8 cellular contexts compared by ENCODE assay signal in the genomic region with DNA sequence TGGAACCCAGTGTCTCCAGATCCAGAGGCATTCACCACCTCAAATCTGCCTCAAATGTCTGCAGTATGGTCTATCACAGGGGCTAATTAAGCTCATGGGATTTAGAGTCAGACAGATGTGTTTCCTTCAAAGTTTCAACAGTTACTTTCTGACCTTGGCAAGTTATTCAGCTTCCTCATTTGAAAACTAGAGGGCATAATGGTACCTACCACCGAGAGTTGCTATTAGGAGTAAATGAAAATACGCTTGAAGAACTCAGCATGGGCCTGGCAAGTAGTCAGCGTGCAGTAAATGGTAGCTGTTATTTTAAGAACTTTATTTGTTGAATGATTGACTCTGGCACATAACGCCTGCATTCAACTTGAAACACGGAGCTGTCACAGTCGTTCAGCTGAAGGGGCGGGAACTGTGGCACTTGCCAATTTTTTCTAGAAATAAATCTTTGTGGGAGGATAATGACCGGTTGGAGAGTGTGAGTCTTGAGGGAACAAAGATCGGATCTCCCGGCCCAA. TPM values are rescaled to one million over a fixed set of nuclear protein-coding genes. Genes with fewer than 3 reads are reported as not detected.
A peak's percentile ranks its signal among the peaks of the same experiment; 100 is the strongest.
DNase-seq lines count a peak whose midpoint lies in the region; ATAC-seq and TF ChIP-seq lines count a peak whose summit lies in the region.

No MANE protein-coding gene starts in this region.

- no peak for TF ChIP-seq CTCF in RWPE1 (conservative IDR thresholded peaks at IDR 0.05; ENCODE audit: low read depth)
- TF ChIP-seq CTCF in endothelial cell (IDR thresholded peaks at IDR 0.05; ENCODE audit: unreplicated experiment) = no peak

- intact Hi-C loops in naive thymus-derived CD4-positive, alpha-beta T cell (cut with micrococcal nuclease) = loop anchor here in 1 of 2 donors (1.0 to 10.0 kb wide), 6 partner anchors 20 to 355 kb away; partner anchors contain the start of genes PPIE and PPT1

- no peaks in the 10 kb centered on the region for H3K9me3 Mint-ChIP-seq in endothelial cell (ENCODE audit: unreplicated experiment)
- peaks cover 0 to 2% (median 0%) of the 10 kb centered on the region in 11 donors for H3K9me3 Mint-ChIP-seq in naive thymus-derived CD4-positive, alpha-beta T cell

- peaks cover 0 to 8% (median 0%) of the 10 kb centered on the region in 3 experiments for H3K36me3 ChIP-seq in naive thymus-derived CD4-positive, alpha-beta T cell (ENCODE audit: control insufficient read depth in 2 of 3, insufficient read depth in 3 of 3, low read length in 3 of 3)

- peak overlapping the region; percentile 99 for H3K27ac ChIP-seq in RWPE1
- H3K27ac ChIP-seq in naive thymus-derived CD4-positive, alpha-beta T cell (ENCODE audit: low read depth, low read length) = peak overlapping the region; percentile 91

- peaks cover 13% of the 10 kb centered on the region for H3K27me3 Mint-ChIP-seq in endothelial cell (ENCODE audit: unreplicated experiment)
- no peaks in the 10 kb centered on the region for H3K27me3 Mint-ChIP-seq in naive thymus-derived CD4-positive, alpha-beta T cell

- H3K27ac Mint-ChIP-seq in endothelial cell (ENCODE audit: unreplicated experiment) = peak overlapping the region; percentile 98
- peak overlapping the region; percentile 85 to 99 (median 97) for H3K27ac Mint-ChIP-seq in naive thymus-derived CD4-positive, alpha-beta T cell

- peak; percentile 11 for ATAC-seq in HG03432 (IDR thresholded peaks at IDR 0.05; ENCODE audit: unreplicated experiment)
- peak; percentile 4 for ATAC-seq in naive thymus-derived CD4-positive, alpha-beta T cell

- CTCF ChIA-PET in RWPE1 (lab: Yijun Ruan, JAX) = interaction anchor here (0.7 kb wide), 1 partner anchor 121 kb away, joined by 3 read pairs; no protein-coding TSS in a partner anchor
- CTCF ChIA-PET in naive thymus-derived CD4-positive, alpha-beta T cell (lab: Charles Lee) = interaction anchor here (0.5 to 1.5 kb wide), 8 partner anchors 12 to 302 kb away, joined by 3 to 5 read pairs (median 4); no protein-coding TSS in a partner anchor

- DNase-seq in NCI-H510A treated with DMSO at 0.1 percent for 48 hours (lab: John Stamatoyannopoulos, UW) = peak; percentile 88
- no peak for DNase-seq in NCI-H510A (lab: John Stamatoyannopoulos, UW)
- DNase-seq in RWPE1 (ENCODE audit: low spot score) = no peak
- no peak for DNase-seq in endothelial cell (ENCODE audit: low spot score)
- peak in 3 of 9 donors; percentile 67 to 74 (median 72) for DNase-seq in naive thymus-derived CD4-positive, alpha-beta T cell
- no peak for DNase-seq in SHP77 (lab: John Stamatoyannopoulos, UW)
- DNase-seq in stimulated activated CD4-positive, alpha-beta T cell treated with anti-CD3 and anti-CD28 coated beads, Interleukin-15, amount 100 ng/mL, for 24 hours = no peak

- POLR2A ChIA-PET in RWPE1 (lab: Yijun Ruan, JAX; ENCODE audit: low non-redundant PET) = no interaction called here
- POLR2A ChIA-PET in naive thymus-derived CD4-positive, alpha-beta T cell (lab: Charles Lee) = interaction anchor here (0.5 to 17.8 kb wide), 13 partner anchors 8 to 1192 kb away, joined by 3 to 306 read pairs (median 3); partner anchors contain the start of gene ZMPSTE24

- peaks cover 51% of the 10 kb centered on the region for H3K4me1 Mint-ChIP-seq in endothelial cell (ENCODE audit: unreplicated experiment)
- peaks cover 43 to 82% (median 70%) of the 10 kb centered on the region in 7 donors for H3K4me1 Mint-ChIP-seq in naive thymus-derived CD4-positive, alpha-beta T cell

- H3K36me3 Mint-ChIP-seq in endothelial cell (ENCODE audit: low read depth, unreplicated experiment) = peaks cover 13% of the 10 kb centered on the region
- peaks cover 11 to 38% (median 18%) of the 10 kb centered on the region in 5 donors for H3K36me3 Mint-ChIP-seq in naive thymus-derived CD4-positive, alpha-beta T cell

- peak overlapping the region; percentile 99 for H3K4me3 Mint-ChIP-seq in endothelial cell (ENCODE audit: unreplicated experiment)
- peak overlapping the region; percentile 90 to 99 (median 98) for H3K4me3 Mint-ChIP-seq in naive thymus-derived CD4-positive, alpha-beta T cell

- peaks cover 52 to 55% of the 10 kb centered on the region in 2 donors for H3K4me1 ChIP-seq in naive thymus-derived CD4-positive, alpha-beta T cell (ENCODE audit: control insufficient read depth in 2 of 2, insufficient read depth in 2 of 2, low read length in 2 of 2)

- H3K27me3 ChIP-seq in naive thymus-derived CD4-positive, alpha-beta T cell (ENCODE audit: control insufficient read depth in 2 of 2, insufficient read depth in 2 of 2, low read length in 2 of 2) = no peaks in the 10 kb centered on the region

- peak overlapping the region; percentile 99 for H3K4me3 ChIP-seq in naive thymus-derived CD4-positive, alpha-beta T cell (ENCODE audit: low read length)

- no peaks in the 10 kb centered on the region for H3K9me3 ChIP-seq in naive thymus-derived CD4-positive, alpha-beta T cell (ENCODE audit: control insufficient read depth in 2 of 3, low read length in 3 of 3)

RNA-seq across cellular contexts. Expression of gene CAP1, which starts 1.2 kb away (rescaled TPM):
- total RNA-seq in endothelial cell (ENCODE audit: unreplicated experiment) = 378 TPM
- total RNA-seq in naive thymus-derived CD4-positive, alpha-beta T cell = 100 to 1,000 TPM; 176 to 683 (median 282) TPM
- 100 to 1,000 TPM; 519 to 668 TPM for polyA plus RNA-seq in naive thymus-derived CD4-positive, alpha-beta T cell

RNA-seq across cellular contexts. Expression of gene PPT1, which starts 57.8 kb away (rescaled TPM):
- total RNA-seq in endothelial cell (ENCODE audit: unreplicated experiment) = 52.7 TPM
- 100 to 1,000 TPM in 2 of 5 experiments, 10 to 100 TPM in 3; 51.8 to 114 (median 62.6) TPM for total RNA-seq in naive thymus-derived CD4-positive, alpha-beta T cell
- 100 to 1,000 TPM; 240 to 264 TPM for polyA plus RNA-seq in naive thymus-derived CD4-positive, alpha-beta T cell
